Comparison of ENCODE assay signal across 8 cellular contexts in genomic region chr19:2540646-2541454, GRCh38.
DNase-seq lines count a peak whose midpoint lies in the region; ATAC-seq, FAIRE-seq and TF ChIP-seq lines count a peak whose summit lies in the region.

No MANE protein-coding gene starts in this region.

- peak overlapping the region; percentile 78 for H3K9ac ChIP-seq in GM23248

- no peaks in the 10 kb centered on the region for H3K9me3 Mint-ChIP-seq in activated CD8-positive, alpha-beta T cell treated with anti-CD3 and anti-CD28 coated beads, Interleukin-2, amount 10 ng/mL, durations not matched to agents 7 days and 5 days (ENCODE audit: insufficient read depth)

- H2AFZ ChIP-seq in GM23248, result no peak overlapping the region

- peaks cover 38% of the 10 kb centered on the region for H3F3A ChIP-seq in GM23248 (ENCODE audit: insufficient read depth)

- 5% methylated on average over 29 to 33 of the region's 35 CpGs for WGBS in GM23248 (ENCODE audit: low coverage in 1 of 2, low lambda C conversion rate in 2 of 2, missing lambda C conversion rate in 2 of 2), 2 experiments
- 24 to 52% methylated on average over 35 of the region's 35 CpGs for WGBS in sigmoid colon, 2 donors

- no peak overlapping the region for H3K4me3 Mint-ChIP-seq in activated CD8-positive, alpha-beta T cell treated with anti-CD3 and anti-CD28 coated beads, Interleukin-2, amount 10 ng/mL, durations not matched to agents 7 days and 5 days

- no peak for ATAC-seq in activated CD8-positive, alpha-beta T cell treated with anti-CD3 and anti-CD28 coated beads, Interleukin-2, amount 10 ng/mL, durations not matched to agents 7 days and 5 days

- no peaks in the 10 kb centered on the region for H3K36me3 ChIP-seq in GM23248 (ENCODE audit: low read depth)
- no peaks in the 10 kb centered on the region for H3K36me3 ChIP-seq in sigmoid colon

- peak in 2 of 4 donors; percentile 43 to 53 for TF ChIP-seq EP300 in sigmoid colon (IDR thresholded peaks at IDR 0.05)

- H3K27me3 Mint-ChIP-seq in activated CD8-positive, alpha-beta T cell treated with anti-CD3 and anti-CD28 coated beads, Interleukin-2, amount 10 ng/mL, durations not matched to agents 7 days and 5 days (ENCODE audit: low read depth), result no peaks in the 10 kb centered on the region

- peaks cover 42% of the 10 kb centered on the region for H3K4me1 Mint-ChIP-seq in activated CD8-positive, alpha-beta T cell treated with anti-CD3 and anti-CD28 coated beads, Interleukin-2, amount 10 ng/mL, durations not matched to agents 7 days and 5 days (ENCODE audit: low read depth)

- no peaks in the 10 kb centered on the region for H3K79me2 ChIP-seq in GM23248 (ENCODE audit: insufficient read depth)

- no peak overlapping the region for H3K27ac Mint-ChIP-seq in activated CD8-positive, alpha-beta T cell treated with anti-CD3 and anti-CD28 coated beads, Interleukin-2, amount 10 ng/mL, durations not matched to agents 7 days and 5 days

- peak in 3 of 4 experiments; percentile 23 to 40 (median 37) for TF ChIP-seq CTCF in sigmoid colon (IDR thresholded peaks at IDR 0.05)

- DNase-seq in GM23248 (peak; percentile 100), amniotic stem cell (lab: John Stamatoyannopoulos, UW) (peak; percentile 85), hepatic stellate cell (ENCODE audit: low spot score) (peak; percentile 96), sigmoid colon (peak; percentile 98), NCI-H2171 (lab: John Stamatoyannopoulos, UW) (no peak), MV-4-11 (lab: John Stamatoyannopoulos, UW) (no peak), GM12892 (ENCODE audit: insufficient read length) (no peak)
- DNase-seq in activated CD8-positive, alpha-beta T cell treated with anti-CD3 and anti-CD28 coated beads, Interleukin-2, amount 10 ng/mL, durations not matched to agents 7 days and 5 days, result no peak

- H3K27ac ChIP-seq in GM23248 (peak overlapping the region; percentile 98), sigmoid colon (peak overlapping the region; percentile 89 to 98 (median 94))

- no peak for FAIRE-seq in GM12892 (lab: Jason Lieb, UNC)

- POLR2A ChIA-PET in activated CD8-positive, alpha-beta T cell treated with anti-CD3 and anti-CD28 coated beads, Interleukin-2, amount 10 ng/mL, durations not matched to agents 7 days and 5 days (lab: Charles Lee), result interaction anchor here (3.7 kb wide), 1 partner anchor 64 kb away, joined by 45 read pairs; the partner anchor contains the start of gene GADD45B

- H3K27me3 ChIP-seq in GM23248 (replicated peaks; ENCODE audit: insufficient read depth) (no peaks in the 10 kb centered on the region), sigmoid colon (no peaks in the 10 kb centered on the region)

- intact Hi-C loops in sigmoid colon (cut with DNase I), result loop anchor here (2.0 kb wide), 2 partner anchors 38 to 46 kb away; no protein-coding TSS in a partner anchor

- peak in 1 of 2 donors; percentile 11 for TF ChIP-seq POLR2A in sigmoid colon (IDR thresholded peaks at IDR 0.05)
- TF ChIP-seq POLR2A in GM12892 (IDR thresholded peaks at IDR 0.05; ENCODE audit: low read depth, low read length), result no peak

- H3K9me3 ChIP-seq in GM23248 (ENCODE audit: low read depth), result no peaks in the 10 kb centered on the region
- H3K9me3 ChIP-seq in sigmoid colon, result no peaks in the 10 kb centered on the region

- H3K4me1 ChIP-seq in GM23248 (ENCODE audit: insufficient read depth) (peaks cover 49% of the 10 kb centered on the region), sigmoid colon (peaks cover 0 to 58% (median 58%) of the 10 kb centered on the region in 4 donors)

- H3K4me3 ChIP-seq in GM23248 (peak overlapping the region; percentile 29), sigmoid colon (peak overlapping the region in 3 of 4 donors; percentile 20 to 34 (median 32))

- no peaks in the 10 kb centered on the region for H3K36me3 Mint-ChIP-seq in activated CD8-positive, alpha-beta T cell treated with anti-CD3 and anti-CD28 coated beads, Interleukin-2, amount 10 ng/mL, durations not matched to agents 7 days and 5 days (ENCODE audit: low read depth)

- H4K20me1 ChIP-seq in GM23248 (ENCODE audit: insufficient read depth), result no peaks in the 10 kb centered on the region

- peak overlapping the region; percentile 35 for H3K4me2 ChIP-seq in GM23248 (ENCODE audit: unreplicated experiment)

- in situ Hi-C loops in GM23248 (cut with MboI), result no loop called here

- H3K9me2 ChIP-seq in GM23248 (ENCODE audit: insufficient read depth), result no peaks in the 10 kb centered on the region

- CTCF ChIA-PET in activated CD8-positive, alpha-beta T cell treated with anti-CD3 and anti-CD28 coated beads, Interleukin-2, amount 10 ng/mL, durations not matched to agents 7 days and 5 days (lab: Charles Lee), result interaction anchor here (0.7 to 1.3 kb wide), 2 partner anchors 12 to 108 kb away, joined by 3 to 5 read pairs; no protein-coding TSS in a partner anchor

Comparison
In these comparisons a context has a peak if more than half of its experiments do, and no peak if none do; other contexts are left out.
1. DNase-seq: peak in GM23248 (single experiment), amniotic stem cell (single experiment), hepatic stellate cell (single experiment) and sigmoid colon (single experiment); none in NCI-H2171 (single experiment), activated CD8-positive, alpha-beta T cell treated with anti-CD3 and anti-CD28 coated beads, Interleukin-2, amount 10 ng/mL, durations not matched to agents 7 days and 5 days (single experiment), MV-4-11 (single experiment) and GM12892 (single experiment).